ENCODE assay signal across 9 cellular contexts in genomic region chr1:161044908-161045748, GRCh38. TPM values are rescaled to one million over a fixed set of nuclear protein-coding genes. Genes with fewer than 3 reads are reported as not detected.
DNase-seq lines count a peak whose midpoint lies in the region; TF ChIP-seq lines count a peak whose summit lies in the region.
"Had no signal": no experiment of that assay in that cellular context is flagged by ENCODE, and none has a peak within 500 bp of the region (broad histone marks: within the 10 kb centered on the region; RNA-seq: fewer than 3 reads in every experiment).

No MANE protein-coding gene starts in this region.

- no peaks in the 10 kb centered on the region for H4K20me1 ChIP-seq in OCI-LY1 (ENCODE audit: insufficient read depth, low read length)

- H3K4me1 ChIP-seq in OCI-LY1 (ENCODE audit: insufficient read depth, low read length, severe bottlenecking) (peaks cover 35% of the 10 kb centered on the region), testis (peaks cover 8% of the 10 kb centered on the region)

- TF ChIP-seq POLR2A in testis (IDR thresholded peaks at IDR 0.05): no peak

- peak; percentile 88 for DNase-seq in DMS 273 (lab: John Stamatoyannopoulos, UW; ENCODE audit: unreplicated experiment)
- DNase-seq in GM20000 (ENCODE audit: low spot score): peak; percentile 82
- peak; percentile 42 for DNase-seq in HPDE6-E6E7 (ENCODE audit: extremely low spot score)
- peak; percentile 69 to 73 for DNase-seq in activated T-cell treated with anti-CD3 and anti-CD28 coated beads, Interleukin-2, amount 50 U/mL, for 48 hours
- DNase-seq in fibroblast of gingiva (ENCODE audit: low read depth): peak; percentile 69
- peak; percentile 90 for DNase-seq in myocyte (ENCODE audit: low read depth)
- peak; percentile 76 for DNase-seq in testis

- no peak overlapping the region for H2AFZ ChIP-seq in OCI-LY1 (ENCODE audit: low read length)

- H3K36me3 ChIP-seq in OCI-LY1 (ENCODE audit: insufficient read depth, low read length): peaks cover 71% of the 10 kb centered on the region
- H3K36me3 ChIP-seq in testis (ENCODE audit: low read depth, missing control alignments): no peaks in the 10 kb centered on the region

- H3K9me3 ChIP-seq in OCI-LY1 (ENCODE audit: low read length) (no peaks in the 10 kb centered on the region), testis (no peaks in the 10 kb centered on the region)

- TF ChIP-seq CTCF in GM20000 (IDR thresholded peaks at IDR 0.05; ENCODE audit: extremely low read depth, missing control alignments) (no peak), OCI-LY1 (IDR thresholded peaks at IDR 0.05; ENCODE audit: low read length) (no peak), testis (IDR thresholded peaks at IDR 0.05) (no peak)

- peaks cover 7% of the 10 kb centered on the region for H3K79me2 ChIP-seq in OCI-LY1 (ENCODE audit: insufficient read depth, low read length)

- WGBS in testis, 2 donors: 0 to 1% methylated on average over 20 to 48 of the region's 48 CpGs

- H3K27me3 ChIP-seq in OCI-LY1 (ENCODE audit: insufficient read depth, low read length): no peaks in the 10 kb centered on the region
- H3K27me3 ChIP-seq in testis: no peaks in the 10 kb centered on the region

- intact Hi-C loops in testis (cut with DNase I; ENCODE audit: low total_unique reads): no loop called here

- H3K27ac ChIP-seq in OCI-LY1 (ENCODE audit: low read depth, low read length, poor library complexity, severe bottlenecking) (peak overlapping the region; percentile 96), testis (peak overlapping the region; percentile 91 to 92)

- no peaks in the 10 kb centered on the region for H3K9me2 ChIP-seq in OCI-LY1 (ENCODE audit: low read depth, low read length)

- H3K9ac ChIP-seq in OCI-LY1 (ENCODE audit: low read length): peak overlapping the region; percentile 94

- H3K4me3 ChIP-seq in OCI-LY1 (ENCODE audit: low read depth, low read length, poor library complexity, severe bottlenecking): peak overlapping the region; percentile 82
- peak overlapping the region; percentile 77 to 98 for H3K4me3 ChIP-seq in testis

- peaks cover 4% of the 10 kb centered on the region; the same call in 1 of the 2 replicates for H3F3A ChIP-seq in OCI-LY1 (ENCODE audit: insufficient read depth, low read length)

- H3K4me2 ChIP-seq in OCI-LY1 (ENCODE audit: low read length): peak overlapping the region; percentile 94

RNA-seq across cellular contexts. Expression of gene USF1, which starts 0.6 kb away (rescaled TPM):
- 58.0 and 73.3 TPM in 2 replicates for total RNA-seq in myocyte
- polyA plus RNA-seq in myocyte (2012): 51.4 TPM
- 10 to 100 TPM; 50.8 to 61.9 TPM for total RNA-seq in testis
- 38.8 TPM for polyA plus RNA-seq in testis (ENCODE audit: insufficient read depth, low read depth, low replicate concordance)

RNA-seq across cellular contexts. Expression of gene TSTD1, which starts 6.4 kb away (rescaled TPM):
- total RNA-seq in myocyte (51.7 and 73.4 TPM in 2 replicates), testis (100 to 1,000 TPM; 100 to 103 TPM)
- 36.5 TPM for polyA plus RNA-seq in myocyte (2012)
- polyA plus RNA-seq in testis (ENCODE audit: insufficient read depth, low read depth, low replicate concordance): 52.2 TPM

RNA-seq across cellular contexts. Expression of gene F11R, which starts 24.2 kb away (rescaled TPM):
- 3.2 and 10.4 TPM in 2 replicates for total RNA-seq in myocyte
- 2.4 TPM for polyA plus RNA-seq in myocyte (2012)
- 10 to 100 TPM; 34.5 to 38.3 TPM for total RNA-seq in testis
- polyA plus RNA-seq in testis (ENCODE audit: insufficient read depth, low read depth, low replicate concordance): 54.0 TPM

RNA-seq across cellular contexts. Expression of gene ARHGAP30, which starts 24.6 kb away (rescaled TPM):
- not detected in 2 replicates for total RNA-seq in myocyte
- polyA plus RNA-seq in myocyte (2012): 0.47 TPM
- 1 to 10 TPM in 1 of 2 donors, under 1 TPM in 1; 0.79 to 1.6 TPM for total RNA-seq in testis
- 5.4 TPM for polyA plus RNA-seq in testis (ENCODE audit: insufficient read depth, low read depth, low replicate concordance)
- total RNA-seq: pulmonary artery endothelial cell had no signal

RNA-seq across cellular contexts. Expression of gene NECTIN4, which starts 44.2 kb away (rescaled TPM):
- 0.16 TPM in 1 of 2 replicates, not detected in the other for total RNA-seq in myocyte
- 3.6 TPM for polyA plus RNA-seq in myocyte (2012)
- total RNA-seq in testis: 1 to 10 TPM in 1 of 2 donors, under 1 TPM in 1; 0.63 to 1.2 TPM
- 1.3 TPM for polyA plus RNA-seq in testis (ENCODE audit: insufficient read depth, low read depth, low replicate concordance)

Comparison
In these comparisons a context has a peak if more than half of its experiments do, and no peak if none do; other contexts are left out.
1. Peak in every context shown above with its lines: DNase-seq, H3K4me3 ChIP-seq and H3K27ac ChIP-seq.